In genomic region chr19:7652061-7652641, GRCh38 we compare ENCODE assay signal across 8 cellular contexts. TPM values are rescaled to one million over a fixed set of nuclear protein-coding genes. Genes with fewer than 3 reads are reported as not detected.
DNase-seq lines count a peak whose midpoint lies in the region; ATAC-seq, FAIRE-seq and TF ChIP-seq lines count a peak whose summit lies in the region.

No MANE protein-coding gene starts in this region.

- H3K27ac ChIP-seq in adrenal gland (peak overlapping the region in 1 of 5 donors; percentile 10), psoas muscle (peak overlapping the region; percentile 79), uterus (no peak overlapping the region)

- H3K36me3 ChIP-seq in adrenal gland (replicated peaks in 1 of 2) (no peaks in the 10 kb centered on the region), psoas muscle (ENCODE audit: insufficient read depth in 1 of 2, low read depth in 1 of 2) (no peaks in the 10 kb centered on the region), uterus (no peaks in the 10 kb centered on the region)

- H3K4me3 ChIP-seq in adrenal gland (peak overlapping the region in 2 of 4 donors; percentile 38 to 42), psoas muscle (peak overlapping the region; percentile 38), uterus (no peak overlapping the region)

- intact Hi-C loops in adrenal gland (cut with DNase I) = no loop called here
- intact Hi-C loops in left cardiac atrium (cut with DNase I) = loop anchor here (10.0 kb wide), 1 partner anchor 143 kb away; no protein-coding TSS in a partner anchor
- intact Hi-C loops in psoas muscle (cut with DNase I) = loop anchor here in 1 of 2 donors (1.0 kb wide), 1 partner anchor 28 kb away; the partner anchor contains the start of gene TRAPPC5
- intact Hi-C loops in uterus (cut with DNase I; ENCODE audit: low total_unique reads) = no loop called here

- TF ChIP-seq CTCF in adrenal gland (IDR thresholded peaks at IDR 0.05) (peak; percentile 95 to 99 (median 97)), psoas muscle (IDR thresholded peaks at IDR 0.05) (peak; percentile 99), uterus (IDR thresholded peaks at IDR 0.05) (peak; percentile 88 to 95 (median 90))

- H3K27me3 Mint-ChIP-seq in T-helper 17 cell = no peaks in the 10 kb centered on the region

- H3K9me3 ChIP-seq in T-helper 17 cell (ENCODE audit: control insufficient read depth, low read length, poor library complexity, severe bottlenecking) = no peaks in the 10 kb centered on the region
- H3K9me3 ChIP-seq in adrenal gland (replicated peaks in 1 of 3) = no peaks in the 10 kb centered on the region
- no peaks in the 10 kb centered on the region for H3K9me3 ChIP-seq in psoas muscle
- H3K9me3 ChIP-seq in uterus = no peaks in the 10 kb centered on the region

- DNase-seq in GM12891 (ENCODE audit: insufficient read length, low spot score) (peak; percentile 75), NCI-H1436 (lab: John Stamatoyannopoulos, UW) (peak; percentile 62), T-helper 17 cell (peak; percentile 84 to 92 (median 85)), adrenal gland (peak; percentile 81 to 94 (median 86)), left cardiac atrium (peak; percentile 80), psoas muscle (peak; percentile 83 to 90), uterus (peak; percentile 74 to 79)

- ATAC-seq in T-helper 17 cell = peak; percentile 99
- ATAC-seq in left cardiac atrium = peak; percentile 83 to 87
- ATAC-seq in psoas muscle = peak; percentile 98 to 100 (median 100)
- ATAC-seq in HG03095 (IDR thresholded peaks at IDR 0.05; ENCODE audit: unreplicated experiment) = no peak

- H3K4me1 Mint-ChIP-seq in T-helper 17 cell = peaks cover 12% of the 10 kb centered on the region

- WGBS in adrenal gland, 4 donors = 4 to 6% (median 5%) methylated on average over 27 to 28 of the region's 28 CpGs
- 3 to 6% (median 4%) methylated on average over 28 of the region's 28 CpGs for WGBS in psoas muscle, 3 donors

- FAIRE-seq in GM12891 (lab: Jason Lieb, UNC) = peak; percentile 64

- TF ChIP-seq POLR2A in GM12891 (IDR thresholded peaks at IDR 0.05; ENCODE audit: low read depth, low read length) = no peak
- no peak for TF ChIP-seq POLR2A in adrenal gland (IDR thresholded peaks at IDR 0.05)
- TF ChIP-seq POLR2A in uterus (IDR thresholded peaks at IDR 0.05) = no peak

- H3K4me1 ChIP-seq in adrenal gland (replicated peaks in 1 of 2) = peaks cover 0 to 5% of the 10 kb centered on the region in 2 donors
- H3K4me1 ChIP-seq in psoas muscle = peaks cover 4% of the 10 kb centered on the region
- no peaks in the 10 kb centered on the region for H3K4me1 ChIP-seq in uterus

- H3K27me3 ChIP-seq in adrenal gland = no peaks in the 10 kb centered on the region
- H3K27me3 ChIP-seq in psoas muscle (ENCODE audit: insufficient read depth in 3 of 3, low read length in 2 of 3) = no peaks in the 10 kb centered on the region
- peaks cover 0 to 7% of the 10 kb centered on the region in 2 donors for H3K27me3 ChIP-seq in uterus

- H3K4me3 Mint-ChIP-seq in T-helper 17 cell = peak overlapping the region; percentile 83

- H3K36me3 Mint-ChIP-seq in T-helper 17 cell (ENCODE audit: low read depth) = no peaks in the 10 kb centered on the region

- H3K27ac Mint-ChIP-seq in T-helper 17 cell = peak overlapping the region; percentile 96

TF ChIP-seq in GM12891, 5 proteins besides CTCF, POLR2A, EP300 and RAD21:
- TF ChIP-seq POU2F2 (IDR thresholded peaks at IDR 0.05; ENCODE audit: low read depth, low read length) = peak; percentile 41; the same call in 1 of the 2 replicates
- no peak for TF ChIP-seq SPI1 (IDR thresholded peaks at IDR 0.05; ENCODE audit: low read depth, low read length)

RNA-seq across cellular contexts. Expression of gene STXBP2, which starts 15.2 kb away (rescaled TPM):
- polyA plus RNA-seq in GM12891 (2012; ENCODE audit: low read depth, missing spikeins) = 69.1 TPM
- total RNA-seq in T-helper 17 cell (100 to 1,000 TPM; 256 to 274 TPM), adrenal gland (10 to 100 TPM; 21.3 to 90.8 (median 40.3) TPM), left cardiac atrium (10 to 100 TPM; 13.5 to 18.2 TPM), psoas muscle (1 to 10 TPM; 2.7 to 4.5 (median 3.6) TPM), uterus (10 to 100 TPM in 1 of 4 donors, 1 to 10 TPM in 2, not detected in 1; 2.4 to 10.3 (median 8.2) TPM)
- polyA plus RNA-seq in adrenal gland (100 to 1,000 TPM in 1 of 3 donors, 10 to 100 TPM in 2; 15.5 to 121 (median 53.7) TPM), psoas muscle (1 to 10 TPM in 2 of 3 donors, under 1 TPM in 1; 0.55 to 2.4 (median 1.7) TPM)

RNA-seq across cellular contexts. Expression of gene RETN, which starts 16.7 kb away (rescaled TPM):
- polyA plus RNA-seq in GM12891 (2012; ENCODE audit: low read depth, missing spikeins) = not detected
- not detected for total RNA-seq in T-helper 17 cell
- total RNA-seq in adrenal gland = 1 to 10 TPM in 1 of 8 donors, under 1 TPM in 3, not detected in 4; 0.54 to 3.9 (median 0.76) TPM
- polyA plus RNA-seq in adrenal gland = 10 to 100 TPM in 2 of 3 donors, not detected in 1; 15.2 to 42.9 TPM
- total RNA-seq in left cardiac atrium = 1 to 10 TPM; 1.4 to 1.6 TPM
- under 1 TPM in 2 of 4 donors, not detected in 2; 0.48 to 0.57 TPM for total RNA-seq in psoas muscle
- polyA plus RNA-seq in psoas muscle = 1 to 10 TPM in 2 of 3 donors, under 1 TPM in 1; 0.46 to 4.7 (median 2.1) TPM
- not detected for total RNA-seq in uterus

RNA-seq across cellular contexts. Expression of gene PCP2, which starts 18.6 kb away (rescaled TPM):
- 1.8 TPM for polyA plus RNA-seq in GM12891 (2012; ENCODE audit: low read depth, missing spikeins)
- total RNA-seq in T-helper 17 cell (1 to 10 TPM; 2.0 to 9.1 TPM), adrenal gland (1 to 10 TPM in 4 of 8 donors, under 1 TPM in 1, not detected in 3; 0.92 to 3.2 (median 1.7) TPM), left cardiac atrium (not detected), psoas muscle (not detected), uterus (not detected)
- polyA plus RNA-seq in adrenal gland (1 to 10 TPM in 2 of 3 donors, not detected in 1; 5.1 to 7.4 TPM), psoas muscle (under 1 TPM in 1 of 3 donors, not detected in 2; 0.20 TPM)

RNA-seq across cellular contexts. Expression of gene PET100, which starts 22.6 kb away (rescaled TPM):
- 164 TPM for polyA plus RNA-seq in GM12891 (2012; ENCODE audit: low read depth, missing spikeins)
- 100 to 1,000 TPM; 106 to 109 TPM for total RNA-seq in T-helper 17 cell
- total RNA-seq in adrenal gland = 100 to 1,000 TPM in 4 of 8 donors, 10 to 100 TPM in 3, 1 to 10 TPM in 1; 3.7 to 155 (median 65.4) TPM
- 100 to 1,000 TPM in 2 of 3 donors, 10 to 100 TPM in 1; 80.0 to 655 (median 537) TPM for polyA plus RNA-seq in adrenal gland
- total RNA-seq in left cardiac atrium = 100 to 1,000 TPM; 150 to 152 TPM
- total RNA-seq in psoas muscle = 100 to 1,000 TPM in 2 of 4 donors, 10 to 100 TPM in 2; 88.9 to 112 (median 101) TPM
- 10 to 100 TPM; 49.6 to 93.1 (median 49.7) TPM for polyA plus RNA-seq in psoas muscle
- total RNA-seq in uterus = 10 to 100 TPM in 1 of 4 donors, 1 to 10 TPM in 2, not detected in 1; 5.9 to 59.9 (median 6.5) TPM

RNA-seq across cellular contexts. Expression of gene XAB2, which starts 22.8 kb away (rescaled TPM):
- polyA plus RNA-seq in GM12891 (2012; ENCODE audit: low read depth, missing spikeins) = 30.9 TPM
- 10 to 100 TPM; 56.3 to 70.1 TPM for total RNA-seq in T-helper 17 cell
- 10 to 100 TPM; 19.3 to 51.5 (median 44.3) TPM for total RNA-seq in adrenal gland
- 100 to 1,000 TPM in 1 of 3 donors, 10 to 100 TPM in 1, 1 to 10 TPM in 1; 7.1 to 121 (median 81.2) TPM for polyA plus RNA-seq in adrenal gland
- 10 to 100 TPM; 18.1 to 24.1 TPM for total RNA-seq in left cardiac atrium
- total RNA-seq in psoas muscle = 10 to 100 TPM; 19.2 to 36.3 (median 26.6) TPM
- polyA plus RNA-seq in psoas muscle = 10 to 100 TPM; 23.5 to 29.7 (median 24.1) TPM
- total RNA-seq in uterus = 10 to 100 TPM in 3 of 4 donors, 1 to 10 TPM in 1; 10.0 to 41.7 (median 32.2) TPM

Comparison
In these comparisons a context has a peak if more than half of its experiments do, and no peak if none do; other contexts are left out.
1. intact Hi-C loops: an anchor here in left cardiac atrium (10.0 kb wide); none called in adrenal gland and uterus.